In the genomic region with DNA sequence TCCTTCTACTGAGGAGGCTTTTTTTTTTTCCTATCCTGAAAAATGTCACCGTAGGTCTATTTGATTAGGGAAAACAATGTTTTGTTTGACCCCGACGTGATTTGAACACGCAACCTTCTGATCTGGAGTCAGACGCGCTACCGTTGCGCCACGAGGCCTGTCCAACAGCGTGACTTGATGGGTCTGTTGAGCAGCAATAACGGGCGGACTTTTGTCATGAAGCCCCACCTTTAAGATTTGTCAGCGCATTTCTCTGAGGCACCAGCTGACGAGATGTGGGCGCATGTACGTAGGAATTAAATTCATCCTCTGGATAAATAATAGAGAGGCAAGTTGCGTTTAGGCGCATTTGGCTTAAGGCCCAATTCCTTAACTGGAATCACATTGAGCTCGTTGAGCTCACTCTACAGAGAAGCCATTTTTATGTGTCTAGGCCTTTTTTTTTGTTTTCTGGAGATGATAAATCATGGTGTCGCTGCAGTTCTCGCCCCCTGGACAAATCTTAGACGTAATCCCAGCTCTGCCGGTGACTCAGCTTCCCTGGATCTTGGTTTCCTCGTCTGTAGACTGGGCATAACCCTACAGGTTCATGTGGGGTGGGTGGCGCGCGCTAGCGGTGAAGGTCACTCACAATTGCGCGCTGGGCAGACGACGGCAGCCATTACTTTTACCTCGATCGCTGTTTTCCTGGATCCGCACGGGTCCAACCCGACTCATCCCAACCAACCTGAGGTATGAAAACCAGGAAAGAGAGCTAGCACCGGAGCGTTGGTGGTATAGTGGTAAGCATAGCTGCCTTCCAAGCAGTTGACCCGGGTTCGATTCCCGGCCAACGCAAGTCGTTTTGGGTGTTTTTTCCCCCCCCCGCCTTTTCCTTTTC, we compare ENCODE assay signal across 1 cellular context.
A peak's percentile ranks its signal among the peaks of the same experiment; 100 is the strongest.
TF ChIP-seq lines count a peak whose summit lies in the region.

No MANE protein-coding gene starts in this region.

TF ChIP-seq in K562, 482 proteins besides CTCF, POLR2A, EP300 and RAD21 (continued from another document):
- TF ChIP-seq, protein P1, sequence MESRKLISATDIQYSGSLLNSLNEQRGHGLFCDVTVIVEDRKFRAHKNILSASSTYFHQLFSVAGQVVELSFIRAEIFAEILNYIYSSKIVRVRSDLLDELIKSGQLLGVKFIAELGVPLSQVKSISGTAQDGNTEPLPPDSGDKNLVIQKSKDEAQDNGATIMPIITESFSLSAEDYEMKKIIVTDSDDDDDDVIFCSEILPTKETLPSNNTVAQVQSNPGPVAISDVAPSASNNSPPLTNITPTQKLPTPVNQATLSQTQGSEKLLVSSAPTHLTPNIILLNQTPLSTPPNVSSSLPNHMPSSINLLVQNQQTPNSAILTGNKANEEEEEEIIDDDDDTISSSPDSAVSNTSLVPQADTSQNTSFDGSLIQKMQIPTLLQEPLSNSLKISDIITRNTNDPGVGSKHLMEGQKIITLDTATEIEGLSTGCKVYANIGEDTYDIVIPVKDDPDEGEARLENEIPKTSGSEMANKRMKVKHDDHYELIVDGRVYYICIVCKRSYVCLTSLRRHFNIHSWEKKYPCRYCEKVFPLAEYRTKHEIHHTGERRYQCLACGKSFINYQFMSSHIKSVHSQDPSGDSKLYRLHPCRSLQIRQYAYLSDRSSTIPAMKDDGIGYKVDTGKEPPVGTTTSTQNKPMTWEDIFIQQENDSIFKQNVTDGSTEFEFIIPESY (CRISPR knock-in tag; IDR thresholded peaks at IDR 0.05), result 0 out of 2 replicates have a peak, but pooled peaks have one; percentile 33
- TF ChIP-seq ZNF584 (CRISPR knock-in tag; IDR thresholded peaks at IDR 0.05; ENCODE audit: low read depth) (no peak), TBL1XR1 (IDR thresholded peaks at IDR 0.05; ENCODE audit: low read length in 2 of 2) (peak in 1 of 2 experiments; percentile 88; a peak in 2 of 4 replicates), TAF9B (IDR thresholded peaks at IDR 0.05; ENCODE audit: partially characterized antibody) (peak; percentile 57), FOXA1 (IDR thresholded peaks at IDR 0.05; ENCODE audit: borderline replicate concordance) (no peak), ZKSCAN1 (IDR thresholded peaks at IDR 0.05; ENCODE audit: low read depth, low read length) (0 out of 2 replicates have a peak, but pooled peaks have one; percentile 19), TAF15 (IDR thresholded peaks at IDR 0.05; ENCODE audit: low read depth, low read length) (no peak), SP1 (CRISPR knock-in tag; IDR thresholded peaks at IDR 0.05) (peak; percentile 67), RBFOX2 (IDR thresholded peaks at IDR 0.05; ENCODE audit: low read depth, low read length) (peak; percentile 66), ETV6 (IDR thresholded peaks at IDR 0.05; ENCODE audit: borderline replicate concordance in 1 of 2, low read depth in 2 of 2, low read length in 1 of 2) (peak in 1 of 2 experiments; percentile 12; a peak in 1 of 4 replicates), ETV6 (CRISPR knock-in tag; IDR thresholded peaks at IDR 0.05; ENCODE audit: borderline replicate concordance) (no peak), DPF2 (IDR thresholded peaks at IDR 0.05) (no peak)
- TF ChIP-seq, protein P2, sequence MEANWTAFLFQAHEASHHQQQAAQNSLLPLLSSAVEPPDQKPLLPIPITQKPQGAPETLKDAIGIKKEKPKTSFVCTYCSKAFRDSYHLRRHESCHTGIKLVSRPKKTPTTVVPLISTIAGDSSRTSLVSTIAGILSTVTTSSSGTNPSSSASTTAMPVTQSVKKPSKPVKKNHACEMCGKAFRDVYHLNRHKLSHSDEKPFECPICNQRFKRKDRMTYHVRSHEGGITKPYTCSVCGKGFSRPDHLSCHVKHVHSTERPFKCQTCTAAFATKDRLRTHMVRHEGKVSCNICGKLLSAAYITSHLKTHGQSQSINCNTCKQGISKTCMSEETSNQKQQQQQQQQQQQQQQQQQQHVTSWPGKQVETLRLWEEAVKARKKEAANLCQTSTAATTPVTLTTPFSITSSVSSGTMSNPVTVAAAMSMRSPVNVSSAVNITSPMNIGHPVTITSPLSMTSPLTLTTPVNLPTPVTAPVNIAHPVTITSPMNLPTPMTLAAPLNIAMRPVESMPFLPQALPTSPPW (CRISPR knock-in tag; IDR thresholded peaks at IDR 0.05), result peak; percentile 86
- TF ChIP-seq, protein P3, sequence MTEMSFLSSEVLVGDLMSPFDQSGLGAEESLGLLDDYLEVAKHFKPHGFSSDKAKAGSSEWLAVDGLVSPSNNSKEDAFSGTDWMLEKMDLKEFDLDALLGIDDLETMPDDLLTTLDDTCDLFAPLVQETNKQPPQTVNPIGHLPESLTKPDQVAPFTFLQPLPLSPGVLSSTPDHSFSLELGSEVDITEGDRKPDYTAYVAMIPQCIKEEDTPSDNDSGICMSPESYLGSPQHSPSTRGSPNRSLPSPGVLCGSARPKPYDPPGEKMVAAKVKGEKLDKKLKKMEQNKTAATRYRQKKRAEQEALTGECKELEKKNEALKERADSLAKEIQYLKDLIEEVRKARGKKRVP (CRISPR knock-in tag; IDR thresholded peaks at IDR 0.05), result no peak
- TF ChIP-seq, protein P4, sequence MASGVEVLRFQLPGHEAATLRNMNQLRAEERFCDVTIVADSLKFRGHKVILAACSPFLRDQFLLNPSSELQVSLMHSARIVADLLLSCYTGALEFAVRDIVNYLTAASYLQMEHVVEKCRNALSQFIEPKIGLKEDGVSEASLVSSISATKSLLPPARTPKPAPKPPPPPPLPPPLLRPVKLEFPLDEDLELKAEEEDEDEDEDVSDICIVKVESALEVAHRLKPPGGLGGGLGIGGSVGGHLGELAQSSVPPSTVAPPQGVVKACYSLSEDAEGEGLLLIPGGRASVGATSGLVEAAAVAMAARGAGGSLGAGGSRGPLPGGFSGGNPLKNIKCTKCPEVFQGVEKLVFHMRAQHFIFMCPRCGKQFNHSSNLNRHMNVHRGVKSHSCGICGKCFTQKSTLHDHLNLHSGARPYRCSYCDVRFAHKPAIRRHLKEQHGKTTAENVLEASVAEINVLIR (CRISPR knock-in tag; IDR thresholded peaks at IDR 0.05), result 0 out of 2 replicates have a peak, but pooled peaks have one; percentile 14
- TF ChIP-seq, protein P5, sequence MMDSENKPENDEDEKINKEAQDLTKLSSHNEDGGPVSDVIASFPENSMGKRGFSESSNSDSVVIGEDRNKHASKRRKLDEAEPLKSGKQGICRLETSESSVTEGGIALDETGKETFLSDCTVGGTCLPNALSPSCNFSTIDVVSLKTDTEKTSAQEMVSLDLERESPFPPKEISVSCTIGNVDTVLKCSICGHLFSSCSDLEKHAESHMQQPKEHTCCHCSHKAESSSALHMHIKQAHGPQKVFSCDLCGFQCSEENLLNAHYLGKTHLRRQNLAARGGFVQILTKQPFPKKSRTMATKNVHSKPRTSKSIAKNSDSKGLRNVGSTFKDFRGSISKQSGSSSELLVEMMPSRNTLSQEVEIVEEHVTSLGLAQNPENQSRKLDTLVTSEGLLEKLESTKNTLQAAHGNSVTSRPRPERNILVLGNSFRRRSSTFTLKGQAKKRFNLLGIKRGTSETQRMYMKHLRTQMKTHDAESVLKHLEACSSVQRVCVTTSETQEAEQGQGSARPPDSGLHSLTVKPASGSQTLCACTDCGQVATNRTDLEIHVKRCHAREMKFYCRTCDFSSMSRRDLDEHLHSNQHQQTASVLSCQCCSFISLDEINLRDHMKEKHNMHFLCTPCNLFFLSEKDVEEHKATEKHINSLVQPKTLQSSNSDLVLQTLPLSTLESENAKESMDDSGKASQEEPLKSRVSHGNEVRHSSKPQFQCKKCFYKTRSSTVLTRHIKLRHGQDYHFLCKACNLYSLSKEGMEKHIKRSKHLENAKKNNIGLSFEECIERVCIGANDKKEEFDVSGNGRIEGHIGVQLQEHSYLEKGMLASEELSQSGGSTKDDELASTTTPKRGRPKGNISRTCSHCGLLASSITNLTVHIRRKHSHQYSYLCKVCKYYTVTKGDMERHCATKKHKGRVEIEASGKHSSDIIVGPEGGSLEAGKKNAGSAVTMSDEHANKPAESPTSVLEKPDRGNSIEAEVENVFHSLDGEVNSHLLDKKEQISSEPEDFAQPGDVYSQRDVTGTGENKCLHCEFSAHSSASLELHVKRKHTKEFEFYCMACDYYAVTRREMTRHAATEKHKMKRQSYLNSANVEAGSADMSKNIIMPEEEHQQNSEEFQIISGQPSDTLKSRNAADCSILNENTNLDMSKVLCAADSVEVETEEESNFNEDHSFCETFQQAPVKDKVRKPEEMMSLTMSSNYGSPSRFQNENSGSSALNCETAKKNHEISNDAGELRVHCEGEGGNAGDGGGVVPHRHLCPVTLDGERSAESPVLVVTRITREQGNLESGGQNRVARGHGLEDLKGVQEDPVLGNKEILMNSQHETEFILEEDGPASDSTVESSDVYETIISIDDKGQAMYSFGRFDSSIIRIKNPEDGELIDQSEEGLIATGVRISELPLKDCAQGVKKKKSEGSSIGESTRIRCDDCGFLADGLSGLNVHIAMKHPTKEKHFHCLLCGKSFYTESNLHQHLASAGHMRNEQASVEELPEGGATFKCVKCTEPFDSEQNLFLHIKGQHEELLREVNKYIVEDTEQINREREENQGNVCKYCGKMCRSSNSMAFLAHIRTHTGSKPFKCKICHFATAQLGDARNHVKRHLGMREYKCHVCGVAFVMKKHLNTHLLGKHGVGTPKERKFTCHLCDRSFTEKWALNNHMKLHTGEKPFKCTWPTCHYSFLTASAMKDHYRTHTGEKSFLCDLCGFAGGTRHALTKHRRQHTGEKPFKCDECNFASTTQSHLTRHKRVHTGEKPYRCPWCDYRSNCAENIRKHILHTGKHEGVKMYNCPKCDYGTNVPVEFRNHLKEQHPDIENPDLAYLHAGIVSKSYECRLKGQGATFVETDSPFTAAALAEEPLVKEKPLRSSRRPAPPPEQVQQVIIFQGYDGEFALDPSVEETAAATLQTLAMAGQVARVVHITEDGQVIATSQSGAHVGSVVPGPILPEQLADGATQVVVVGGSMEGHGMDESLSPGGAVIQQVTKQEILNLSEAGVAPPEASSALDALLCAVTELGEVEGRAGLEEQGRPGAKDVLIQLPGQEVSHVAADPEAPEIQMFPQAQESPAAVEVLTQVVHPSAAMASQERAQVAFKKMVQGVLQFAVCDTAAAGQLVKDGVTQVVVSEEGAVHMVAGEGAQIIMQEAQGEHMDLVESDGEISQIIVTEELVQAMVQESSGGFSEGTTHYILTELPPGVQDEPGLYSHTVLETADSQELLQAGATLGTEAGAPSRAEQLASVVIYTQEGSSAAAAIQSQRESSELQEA (IDR thresholded peaks at IDR 0.05; ENCODE audit: low read depth), result peak; percentile 47; the same call in 1 of the 2 replicates
- TF ChIP-seq, protein P6, sequence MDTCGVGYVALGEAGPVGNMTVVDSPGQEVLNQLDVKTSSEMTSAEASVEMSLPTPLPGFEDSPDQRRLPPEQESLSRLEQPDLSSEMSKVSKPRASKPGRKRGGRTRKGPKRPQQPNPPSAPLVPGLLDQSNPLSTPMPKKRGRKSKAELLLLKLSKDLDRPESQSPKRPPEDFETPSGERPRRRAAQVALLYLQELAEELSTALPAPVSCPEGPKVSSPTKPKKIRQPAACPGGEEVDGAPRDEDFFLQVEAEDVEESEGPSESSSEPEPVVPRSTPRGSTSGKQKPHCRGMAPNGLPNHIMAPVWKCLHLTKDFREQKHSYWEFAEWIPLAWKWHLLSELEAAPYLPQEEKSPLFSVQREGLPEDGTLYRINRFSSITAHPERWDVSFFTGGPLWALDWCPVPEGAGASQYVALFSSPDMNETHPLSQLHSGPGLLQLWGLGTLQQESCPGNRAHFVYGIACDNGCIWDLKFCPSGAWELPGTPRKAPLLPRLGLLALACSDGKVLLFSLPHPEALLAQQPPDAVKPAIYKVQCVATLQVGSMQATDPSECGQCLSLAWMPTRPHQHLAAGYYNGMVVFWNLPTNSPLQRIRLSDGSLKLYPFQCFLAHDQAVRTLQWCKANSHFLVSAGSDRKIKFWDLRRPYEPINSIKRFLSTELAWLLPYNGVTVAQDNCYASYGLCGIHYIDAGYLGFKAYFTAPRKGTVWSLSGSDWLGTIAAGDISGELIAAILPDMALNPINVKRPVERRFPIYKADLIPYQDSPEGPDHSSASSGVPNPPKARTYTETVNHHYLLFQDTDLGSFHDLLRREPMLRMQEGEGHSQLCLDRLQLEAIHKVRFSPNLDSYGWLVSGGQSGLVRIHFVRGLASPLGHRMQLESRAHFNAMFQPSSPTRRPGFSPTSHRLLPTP (IDR thresholded peaks at IDR 0.05; ENCODE audit: borderline replicate concordance, extremely low read depth, insufficient read length), result peak; percentile 93
